ENCODE assay signal across 21 cellular contexts in genomic region chr7:35718047-35718446, GRCh38. TPM values are rescaled to one million over a fixed set of nuclear protein-coding genes. Genes with fewer than 3 reads are reported as not detected.
A peak's percentile ranks its signal among the peaks of the same experiment; 100 is the strongest.
DNase-seq lines count a peak whose midpoint lies in the region; ATAC-seq and TF ChIP-seq lines count a peak whose summit lies in the region.
"Had no signal": no experiment of that assay in that cellular context is flagged by ENCODE, and none has a peak within 500 bp of the region (broad histone marks: within the 10 kb centered on the region; RNA-seq: fewer than 3 reads in every experiment).

No MANE protein-coding gene starts in this region.

- no peak for DNase-seq in OCI-LY7 (ENCODE audit: low spot score)
- no peak for DNase-seq in caudate nucleus (lab: John Stamatoyannopoulos, UW)
- no peak for DNase-seq in hepatocyte (ENCODE audit: low spot score)
- DNase-seq in substantia nigra (lab: John Stamatoyannopoulos, UW): no peak
- DNase-seq in stimulated activated naive CD4-positive, alpha-beta T cell (lab: John Stamatoyannopoulos, UW): no peak
- no peak for DNase-seq in stimulated activated CD4-positive, alpha-beta T cell treated with anti-CD3 and anti-CD28 coated beads, Interleukin-12 subunit alpha, Interleukin-12 subunit beta, amount 100 ng/mL, for 4 hours
- DNase-seq: CD4-positive, CD25-positive, alpha-beta regulatory T cell; DMS153; DND-41; HCEC 1CT; MM.1S; NCI-H2029; NCI-H2227 treated with DMSO at 0.1 percent for 48 hours; NCI-H510A; NCI-H748 treated with DMSO at 0.1 percent for 48 hours; PC-3 had no signal

- POLR2A ChIA-PET in OCI-LY7 (lab: Charles Lee): interaction anchor here (2.1 to 6.4 kb wide), 2 partner anchors 11 to 82 kb away, joined by 9 to 58 read pairs; partner anchors contain the start of gene SEPTIN7

- H3K79me2 ChIP-seq in OCI-LY7 (ENCODE audit: insufficient read depth, low read depth, low read length): no peaks in the 10 kb centered on the region
- H3K79me2 ChIP-seq in hepatocyte: no peaks in the 10 kb centered on the region

- peak overlapping the region; percentile 10; the same call in 1 of the 2 replicates for H2AFZ ChIP-seq in OCI-LY7 (ENCODE audit: low read length)
- H2AFZ ChIP-seq in hepatocyte: no peak overlapping the region

- H3K4me1 ChIP-seq in OCI-LY7 (ENCODE audit: insufficient read depth, low read length, poor library complexity, severe bottlenecking) (peaks cover 75% of the 10 kb centered on the region), hepatocyte (ENCODE audit: insufficient read depth) (peaks cover 27% of the 10 kb centered on the region)

- no peaks in the 10 kb centered on the region for H3K36me3 ChIP-seq in OCI-LY7 (ENCODE audit: insufficient read depth, low read length)
- H3K36me3 ChIP-seq in hepatocyte (replicated peaks; ENCODE audit: insufficient read depth, low read depth): no peaks in the 10 kb centered on the region
- H3K36me3 ChIP-seq: BLaER1, SJSA1 had no signal

- H3K9me2 ChIP-seq in OCI-LY7 (ENCODE audit: insufficient read depth, low read length) (no peaks in the 10 kb centered on the region), hepatocyte (replicated peaks; ENCODE audit: insufficient read depth) (no peaks in the 10 kb centered on the region)

- peaks cover 6% of the 10 kb centered on the region; the same call in 1 of the 2 replicates for H3K9me3 ChIP-seq in OCI-LY7 (ENCODE audit: low read length)
- no peaks in the 10 kb centered on the region for H3K9me3 ChIP-seq in hepatocyte (ENCODE audit: low read depth)
- H3K9me3 ChIP-seq: BLaER1, SJSA1 had no signal

- H3K4me3 ChIP-seq in OCI-LY7 (ENCODE audit: low read depth, low read length, poor library complexity, severe bottlenecking) (no peak overlapping the region), hepatocyte (no peak overlapping the region)
- H3K4me3 ChIP-seq: BLaER1, SJSA1 had no signal

- H3K27ac ChIP-seq in OCI-LY7 (ENCODE audit: low read depth, low read length, poor library complexity, severe bottlenecking): no peak overlapping the region
- H3K27ac ChIP-seq in caudate nucleus (ENCODE audit: low read depth, low read length): peak overlapping the region; percentile 86
- peak overlapping the region; percentile 18 for H3K27ac ChIP-seq in hepatocyte
- peak overlapping the region; percentile 89 for H3K27ac ChIP-seq in substantia nigra (ENCODE audit: low read depth, low read length, poor library complexity, severe bottlenecking)
- H3K27ac ChIP-seq: BLaER1, HL-60, KMS-11, SJSA1 had no signal

- no peak for ATAC-seq in HG02885 (IDR thresholded peaks at IDR 0.05; ENCODE audit: poor library complexity, unreplicated experiment)
- ATAC-seq: PC-3 had no signal

- no TSS peak for BruUV-seq in OCI-LY7 (replicated peaks; lab: Mats Ljungman, UMichigan)

- no peak overlapping the region for H3K4me2 ChIP-seq in OCI-LY7 (ENCODE audit: low read length)
- no peak overlapping the region for H3K4me2 ChIP-seq in hepatocyte
- H3K4me2 ChIP-seq: BLaER1, KMS-11 had no signal

- H3K27me3 ChIP-seq in hepatocyte: no peaks in the 10 kb centered on the region
- H3K27me3 ChIP-seq: BLaER1 had no signal

- H4K20me1 ChIP-seq in OCI-LY7 (ENCODE audit: insufficient read depth, low read length): no peaks in the 10 kb centered on the region
- H4K20me1 ChIP-seq in hepatocyte (ENCODE audit: insufficient read depth, poor library complexity, severe bottlenecking): no peaks in the 10 kb centered on the region
- H4K20me1 ChIP-seq: BLaER1 had no signal

- CTCF ChIA-PET in OCI-LY7 (lab: Charles Lee; ENCODE audit: unreplicated experiment): no interaction called here

- intact Hi-C loops in OCI-LY7 (cut with micrococcal nuclease; ENCODE audit: unreplicated experiment): no loop called here

- no peak for TF ChIP-seq CTCF in OCI-LY7 (conservative IDR thresholded peaks at IDR 0.05; ENCODE audit: low read length)
- TF ChIP-seq CTCF in hepatocyte (IDR thresholded peaks at IDR 0.05; ENCODE audit: poor library complexity): no peak

- 95% methylated on average over 1 of the region's 1 CpG for WGBS in hepatocyte (ENCODE audit: low lambda C conversion rate, missing lambda C conversion rate)

RNA-seq across cellular contexts. Expression of gene HERPUD2, which starts 23.1 kb away (rescaled TPM):
- 11.9 and 18.8 TPM in 2 replicates for total RNA-seq in OCI-LY7 (2014; rRNA removed; shearing (Covaris generic))
- 20.6 and 26.4 TPM in 2 replicates for total RNA-seq in OCI-LY7 (2022)
- 25.5 and 31.3 TPM in 2 replicates for total RNA-seq in hepatocyte
- 26.8 and 28.0 TPM in 2 replicates for polyA plus RNA-seq in hepatocyte
